Comparison of ENCODE assay signal across 26 cellular contexts in the genomic region with DNA sequence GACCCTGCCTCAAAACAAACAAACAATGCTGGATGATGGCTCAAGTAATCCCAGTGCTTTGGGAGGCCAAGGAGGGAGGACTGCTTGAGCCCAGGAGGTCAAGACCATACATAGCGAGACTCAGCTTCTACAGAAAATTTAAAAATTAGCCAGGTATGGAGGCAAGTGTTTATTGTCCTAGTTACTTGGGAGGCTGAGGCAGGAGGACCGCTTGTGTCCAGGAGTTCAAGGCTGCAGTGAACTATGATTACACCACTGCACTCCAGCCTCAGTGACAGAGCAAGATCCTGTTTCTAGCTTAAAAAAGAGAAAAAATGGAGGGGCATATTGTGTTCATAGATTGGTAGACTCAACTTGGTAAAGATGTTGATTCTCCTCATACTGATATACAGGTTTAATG.
"Had no signal": no experiment of that assay in that cellular context is flagged by ENCODE, and none has a peak within 500 bp of the region (broad histone marks: within the 10 kb centered on the region; RNA-seq: fewer than 3 reads in every experiment).

No MANE protein-coding gene starts in this region.

- H3K4me1 ChIP-seq: colonic mucosa, esophagus squamous epithelium, foreskin keratinocyte, gastroesophageal sphincter had no signal

- H3K4me3 ChIP-seq: colonic mucosa, coronary artery, dorsolateral prefrontal cortex, esophagus muscularis mucosa, esophagus squamous epithelium, gastrocnemius medialis, gastroesophageal sphincter, heart left ventricle, heart right ventricle had no signal

- H3K36me3 ChIP-seq: colonic mucosa, gastrocnemius medialis, gastroesophageal sphincter, heart right ventricle had no signal

- DNase-seq: colonic mucosa; cortex of kidney; dermis blood vessel endothelial cell; dorsolateral prefrontal cortex; effector CD4-positive, alpha-beta T cell; effector CD8-positive, alpha-beta T cell; effector memory CD4-positive, alpha-beta T cell; effector memory CD8-positive, alpha-beta T cell; endodermal cell; erythroblast; esophagus squamous epithelium; foreskin keratinocyte; foreskin melanocyte; gastrocnemius medialis; glutamatergic neuron; head of caudate nucleus; heart left ventricle; heart right ventricle had no signal

- H3K27ac ChIP-seq: colonic mucosa, coronary artery, dorsolateral prefrontal cortex, epithelial cell of prostate, esophagus muscularis mucosa, esophagus squamous epithelium, foreskin keratinocyte, gastrocnemius medialis, gastroesophageal sphincter, heart left ventricle, heart right ventricle had no signal

- ATAC-seq: effector memory CD8-positive, alpha-beta T cell; esophagus mucosa; foreskin keratinocyte; gastrocnemius medialis; gastroesophageal sphincter; heart left ventricle; heart right ventricle had no signal

- FAIRE-seq: colon, endometrium, frontal cortex had no signal

- H3K27me3 ChIP-seq: colonic mucosa, dorsolateral prefrontal cortex, esophagus muscularis mucosa, esophagus squamous epithelium, foreskin keratinocyte, gastrocnemius medialis, gastroesophageal sphincter, heart left ventricle, heart right ventricle had no signal

- H3K9me3 ChIP-seq: colonic mucosa, esophagus muscularis mucosa, esophagus squamous epithelium, gastrocnemius medialis, gastroesophageal sphincter had no signal
